1 cellular context compared by ENCODE assay signal in the genomic region with DNA sequence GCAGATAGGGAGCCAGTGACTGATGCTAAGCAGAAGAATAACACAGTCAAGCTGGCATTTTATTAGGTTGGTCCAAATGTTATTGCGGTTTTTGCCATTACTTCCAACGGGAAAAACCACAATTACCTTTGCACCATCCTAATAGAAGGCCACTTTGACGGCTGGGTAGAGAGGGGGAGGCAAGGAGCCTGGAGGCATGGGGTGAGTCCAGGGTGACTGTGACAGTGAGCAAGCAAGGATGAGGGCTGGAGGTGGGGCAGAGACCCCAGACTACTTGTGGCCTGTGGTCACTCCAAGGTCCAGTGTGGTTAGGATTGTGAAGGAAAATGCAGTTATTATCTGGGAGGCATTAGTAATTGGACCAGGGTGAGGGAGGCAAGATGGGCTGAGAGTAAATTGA.
TF ChIP-seq lines count a peak whose summit lies in the region.

No MANE protein-coding gene starts in this region.

TF ChIP-seq in HepG2, 621 proteins besides CTCF, POLR2A, EP300 and RAD21 (continued from another document):
- TF ChIP-seq, protein P1, sequence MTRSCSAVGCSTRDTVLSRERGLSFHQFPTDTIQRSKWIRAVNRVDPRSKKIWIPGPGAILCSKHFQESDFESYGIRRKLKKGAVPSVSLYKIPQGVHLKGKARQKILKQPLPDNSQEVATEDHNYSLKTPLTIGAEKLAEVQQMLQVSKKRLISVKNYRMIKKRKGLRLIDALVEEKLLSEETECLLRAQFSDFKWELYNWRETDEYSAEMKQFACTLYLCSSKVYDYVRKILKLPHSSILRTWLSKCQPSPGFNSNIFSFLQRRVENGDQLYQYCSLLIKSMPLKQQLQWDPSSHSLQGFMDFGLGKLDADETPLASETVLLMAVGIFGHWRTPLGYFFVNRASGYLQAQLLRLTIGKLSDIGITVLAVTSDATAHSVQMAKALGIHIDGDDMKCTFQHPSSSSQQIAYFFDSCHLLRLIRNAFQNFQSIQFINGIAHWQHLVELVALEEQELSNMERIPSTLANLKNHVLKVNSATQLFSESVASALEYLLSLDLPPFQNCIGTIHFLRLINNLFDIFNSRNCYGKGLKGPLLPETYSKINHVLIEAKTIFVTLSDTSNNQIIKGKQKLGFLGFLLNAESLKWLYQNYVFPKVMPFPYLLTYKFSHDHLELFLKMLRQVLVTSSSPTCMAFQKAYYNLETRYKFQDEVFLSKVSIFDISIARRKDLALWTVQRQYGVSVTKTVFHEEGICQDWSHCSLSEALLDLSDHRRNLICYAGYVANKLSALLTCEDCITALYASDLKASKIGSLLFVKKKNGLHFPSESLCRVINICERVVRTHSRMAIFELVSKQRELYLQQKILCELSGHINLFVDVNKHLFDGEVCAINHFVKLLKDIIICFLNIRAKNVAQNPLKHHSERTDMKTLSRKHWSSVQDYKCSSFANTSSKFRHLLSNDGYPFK (CRISPR knock-in tag; IDR thresholded peaks at IDR 0.05; ENCODE audit: borderline replicate concordance) = no peak
- TF ChIP-seq, protein P2, sequence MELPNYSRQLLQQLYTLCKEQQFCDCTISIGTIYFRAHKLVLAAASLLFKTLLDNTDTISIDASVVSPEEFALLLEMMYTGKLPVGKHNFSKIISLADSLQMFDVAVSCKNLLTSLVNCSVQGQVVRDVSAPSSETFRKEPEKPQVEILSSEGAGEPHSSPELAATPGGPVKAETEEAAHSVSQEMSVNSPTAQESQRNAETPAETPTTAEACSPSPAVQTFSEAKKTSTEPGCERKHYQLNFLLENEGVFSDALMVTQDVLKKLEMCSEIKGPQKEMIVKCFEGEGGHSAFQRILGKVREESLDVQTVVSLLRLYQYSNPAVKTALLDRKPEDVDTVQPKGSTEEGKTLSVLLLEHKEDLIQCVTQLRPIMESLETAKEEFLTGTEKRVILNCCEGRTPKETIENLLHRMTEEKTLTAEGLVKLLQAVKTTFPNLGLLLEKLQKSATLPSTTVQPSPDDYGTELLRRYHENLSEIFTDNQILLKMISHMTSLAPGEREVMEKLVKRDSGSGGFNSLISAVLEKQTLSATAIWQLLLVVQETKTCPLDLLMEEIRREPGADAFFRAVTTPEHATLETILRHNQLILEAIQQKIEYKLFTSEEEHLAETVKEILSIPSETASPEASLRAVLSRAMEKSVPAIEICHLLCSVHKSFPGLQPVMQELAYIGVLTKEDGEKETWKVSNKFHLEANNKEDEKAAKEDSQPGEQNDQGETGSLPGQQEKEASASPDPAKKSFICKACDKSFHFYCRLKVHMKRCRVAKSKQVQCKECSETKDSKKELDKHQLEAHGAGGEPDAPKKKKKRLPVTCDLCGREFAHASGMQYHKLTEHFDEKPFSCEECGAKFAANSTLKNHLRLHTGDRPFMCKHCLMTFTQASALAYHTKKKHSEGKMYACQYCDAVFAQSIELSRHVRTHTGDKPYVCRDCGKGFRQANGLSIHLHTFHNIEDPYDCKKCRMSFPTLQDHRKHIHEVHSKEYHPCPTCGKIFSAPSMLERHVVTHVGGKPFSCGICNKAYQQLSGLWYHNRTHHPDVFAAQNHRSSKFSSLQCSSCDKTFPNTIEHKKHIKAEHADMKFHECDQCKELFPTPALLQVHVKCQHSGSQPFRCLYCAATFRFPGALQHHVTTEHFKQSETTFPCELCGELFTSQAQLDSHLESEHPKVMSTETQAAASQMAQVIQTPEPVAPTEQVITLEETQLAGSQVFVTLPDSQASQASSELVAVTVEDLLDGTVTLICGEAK (IDR thresholded peaks at IDR 0.05) = peak; percentile 30; the same call in 1 of the 2 replicates
- TF ChIP-seq, protein P2 (CRISPR knock-in tag; IDR thresholded peaks at IDR 0.05) = no peak
